ENCODE assay signal across 7 cellular contexts in genomic region chr12:54723653-54724256, GRCh38.
DNase-seq lines count a peak whose midpoint lies in the region; ATAC-seq and TF ChIP-seq lines count a peak whose summit lies in the region.

No MANE protein-coding gene starts in this region.

- no peak overlapping the region for H3K9ac ChIP-seq in DND-41 (ENCODE audit: low read depth, low read length)
- no peak overlapping the region for H3K9ac ChIP-seq in mammary epithelial cell (ENCODE audit: insufficient read depth, low read length)

- peak; percentile 64; the same call in 2 of the 3 replicates for ATAC-seq in DND-41 (ENCODE audit: insufficient read depth, low read depth)
- peak; percentile 77 for ATAC-seq in GM18868 (IDR thresholded peaks at IDR 0.05; ENCODE audit: unreplicated experiment)

- peak; percentile 25 for DNase-seq in DND-41
- peak; percentile 78 for DNase-seq in NAMALWA (ENCODE audit: low spot score)
- DNase-seq in mammary epithelial cell: no peak
- DNase-seq in DMS114 treated with DMSO at 0.1 percent for 48 hours (lab: John Stamatoyannopoulos, UW; ENCODE audit: unreplicated experiment): no peak
- DNase-seq in DMS153 treated with DMSO at 0.1 percent for 48 hours (lab: John Stamatoyannopoulos, UW; ENCODE audit: unreplicated experiment): no peak

- H4K20me1 ChIP-seq in DND-41 (ENCODE audit: insufficient read depth, low read length) (no peaks in the 10 kb centered on the region), mammary epithelial cell (ENCODE audit: insufficient read depth, low read length) (no peaks in the 10 kb centered on the region)

- TF ChIP-seq CTCF in DND-41 (IDR thresholded peaks at IDR 0.05; ENCODE audit: borderline replicate concordance, extremely low read depth, low read length, poor library complexity, severe bottlenecking): peak; percentile 69
- TF ChIP-seq CTCF in mammary epithelial cell (conservative IDR thresholded peaks at IDR 0.05 in 1 of 2, IDR thresholded peaks at IDR 0.05 in 1 of 2; ENCODE audit: extremely low read depth in 1 of 2, insufficient read depth in 1 of 2, low read depth in 1 of 2, low read length in 2 of 2): peak; percentile 47 to 65
- peak in 2 of 3 experiments; percentile 16 to 27 for TF ChIP-seq CTCF in nephron (IDR thresholded peaks at IDR 0.05; ENCODE audit: unreplicated experiment in 3 of 3)

- no TSS peak for BruUV-seq in mammary epithelial cell (replicated peaks; lab: Mats Ljungman, UMichigan)

- H3K79me2 ChIP-seq in DND-41 (ENCODE audit: insufficient read depth, low read length): no peaks in the 10 kb centered on the region
- no peaks in the 10 kb centered on the region for H3K79me2 ChIP-seq in mammary epithelial cell (ENCODE audit: insufficient read depth, low read length)

- no peak overlapping the region for H3K27ac Mint-ChIP-seq in nephron

- H3K4me1 Mint-ChIP-seq in nephron: no peaks in the 10 kb centered on the region

- peaks cover 36% of the 10 kb centered on the region for H3K27me3 ChIP-seq in DND-41 (ENCODE audit: insufficient read depth, low read length, poor library complexity)
- peaks cover 2% of the 10 kb centered on the region for H3K27me3 ChIP-seq in mammary epithelial cell (ENCODE audit: insufficient read depth, low read length)

- H3K4me2 ChIP-seq in DND-41 (ENCODE audit: insufficient read depth, low read length): no peak overlapping the region
- H3K4me2 ChIP-seq in mammary epithelial cell (ENCODE audit: insufficient read depth, low read depth, low read length): no peak overlapping the region

- H3K4me3 ChIP-seq in DND-41 (ENCODE audit: low read depth in 1 of 2, low read length in 2 of 2) (no peak overlapping the region), mammary epithelial cell (replicated peaks in 1 of 3; ENCODE audit: insufficient read depth in 1 of 3, low read depth in 2 of 3, low read length in 3 of 3) (no peak overlapping the region)

- H3K27ac ChIP-seq in DND-41 (ENCODE audit: low read length): no peak overlapping the region
- H3K27ac ChIP-seq in mammary epithelial cell (ENCODE audit: insufficient read depth, low read depth, low read length): no peak overlapping the region

- CTCF ChIA-PET in mammary epithelial cell (lab: Charles Lee; ENCODE audit: low non-redundant PET): no interaction called here

- no peaks in the 10 kb centered on the region for H3K36me3 Mint-ChIP-seq in nephron (ENCODE audit: low read depth)

- in situ Hi-C loops in mammary epithelial cell (cut with MboI; ENCODE audit: low sequenced_read_pairs in 2 of 2): no loop called here

- 43% methylated on average over 2 of the region's 2 CpGs for WGBS in mammary epithelial cell (ENCODE audit: low coverage, missing lambda C conversion rate)

- dilution Hi-C loops in mammary epithelial cell (cut with HindIII; ENCODE audit: low sequenced_read_pairs): no loop called here

- no peak overlapping the region for H3K4me3 Mint-ChIP-seq in nephron

- intact Hi-C loops in mammary epithelial cell (cut with micrococcal nuclease): loop anchor here (1.0 kb wide), 1 partner anchor 235 kb away; no protein-coding TSS in a partner anchor

- H3K27me3 Mint-ChIP-seq in nephron (ENCODE audit: low read depth): no peaks in the 10 kb centered on the region

- no peaks in the 10 kb centered on the region for H3K9me3 Mint-ChIP-seq in nephron

- H3K4me1 ChIP-seq in DND-41 (ENCODE audit: insufficient read depth, low read length) (no peaks in the 10 kb centered on the region), mammary epithelial cell (ENCODE audit: insufficient read depth, low read length) (no peaks in the 10 kb centered on the region)

- H3K36me3 ChIP-seq in DND-41 (ENCODE audit: insufficient read depth, low read length) (no peaks in the 10 kb centered on the region), mammary epithelial cell (ENCODE audit: insufficient read depth, low read length) (no peaks in the 10 kb centered on the region)

- no peaks in the 10 kb centered on the region for H3K9me3 ChIP-seq in DND-41 (ENCODE audit: insufficient read depth, low read length, severe bottlenecking)
- no peaks in the 10 kb centered on the region for H3K9me3 ChIP-seq in mammary epithelial cell (replicated peaks; ENCODE audit: insufficient read depth, low read length)

- H2AFZ ChIP-seq in DND-41 (ENCODE audit: low read depth, low read length) (no peak overlapping the region), mammary epithelial cell (ENCODE audit: low read depth, low read length) (no peak overlapping the region)

Comparison
In these comparisons a context has a peak if more than half of its experiments do, and no peak if none do; other contexts are left out.
1. DNase-seq: peak in DND-41 (single experiment) and NAMALWA (single experiment); none in mammary epithelial cell (single experiment), DMS114 treated with DMSO at 0.1 percent for 48 hours (single experiment) and DMS153 treated with DMSO at 0.1 percent for 48 hours (single experiment).
2. Peak in every context shown above with its lines, with median percentiles within 50 percentile points of each other: CTCF ChIP-seq.